ENCODE assay signal across 11 cellular contexts in genomic region chr16:23754594-23755483, GRCh38. TPM values are rescaled to one million over a fixed set of nuclear protein-coding genes. Genes with fewer than 3 reads are reported as not detected.
DNase-seq lines count a peak whose midpoint lies in the region; ATAC-seq, FAIRE-seq and TF ChIP-seq lines count a peak whose summit lies in the region.
"Had no signal": no experiment of that assay in that cellular context is flagged by ENCODE, and none has a peak within 500 bp of the region (broad histone marks: within the 10 kb centered on the region; RNA-seq: fewer than 3 reads in every experiment).

TSS of gene CHP2 (plus strand) at chr16:23755026. CDS start at chr16:23755050, 24 bp downstream.

- no peak for ATAC-seq in gastroesophageal sphincter

- H3K9me3 ChIP-seq in HEK293 (ENCODE audit: control insufficient read depth, insufficient read depth, low read depth, low read length) (no peaks in the 10 kb centered on the region), small intestine (ENCODE audit: control insufficient read depth, low read depth) (no peaks in the 10 kb centered on the region), gastroesophageal sphincter (no peaks in the 10 kb centered on the region)

- 2 to 5% (median 4%) methylated on average over 76 to 80 of the region's 80 CpGs for WGBS in small intestine, 3 donors
- 6% methylated on average over 3 of the region's 80 CpGs; no CpG with 5 or more reads in 1 of the 2 donors for WGBS in gastroesophageal sphincter (ENCODE audit: low coverage in 1 of 2), 2 donors

- POLR2A ChIA-PET in HEK293 (lab: Yijun Ruan, JAX) = interaction anchor here (0.6 kb wide), 1 partner anchor 28 kb away, joined by 3 read pairs; no protein-coding TSS in a partner anchor

- H3K27ac ChIP-seq in HEK293 (ENCODE audit: extremely low read depth, low read depth, low read length) (no peak within 1 kb of the TSS; the same call in 1 of the 2 replicates), small intestine (ENCODE audit: low read depth in 1 of 2, low read length in 1 of 2) (peak within 1 kb of the TSS; percentile 69 to 71), gastroesophageal sphincter (no peak within 1 kb of the TSS)

- CTCF ChIA-PET in HEK293 (lab: Yijun Ruan, JAX) = interaction anchor here (1.3 kb wide), 1 partner anchor 48 kb away, joined by 4 read pairs; no protein-coding TSS in a partner anchor

- TF ChIP-seq CTCF in HEK293 (tag by site-specific recombination; IDR thresholded peaks at IDR 0.05) (no peak), gastroesophageal sphincter (IDR thresholded peaks at IDR 0.05) (no peak)

- H3K27me3 ChIP-seq in small intestine (ENCODE audit: control insufficient read depth in 2 of 2, insufficient read depth in 2 of 2, low read length in 2 of 2) = peaks cover 0 to 17% of the 10 kb centered on the region in 2 donors
- H3K27me3 ChIP-seq in gastroesophageal sphincter = peaks cover 70% of the 10 kb centered on the region

- no peak for TF ChIP-seq EP300 in gastroesophageal sphincter (IDR thresholded peaks at IDR 0.05)

- no peak for FAIRE-seq in small intestine (lab: Jason Lieb, UNC)
- FAIRE-seq: TTC549 had no signal

- no peaks in the 10 kb centered on the region for H3K4me1 ChIP-seq in HEK293 (ENCODE audit: control insufficient read depth, insufficient read depth, low read length)
- H3K4me1 ChIP-seq in small intestine (ENCODE audit: control insufficient read depth in 2 of 2, insufficient read depth in 1 of 2, low read depth in 1 of 2, low read length in 1 of 2) = peaks cover 0 to 3% of the 10 kb centered on the region in 2 donors
- peaks cover 0 to 12% (median 8%) of the 10 kb centered on the region in 3 donors for H3K4me1 ChIP-seq in gastroesophageal sphincter

- TF ChIP-seq POLR2A in gastroesophageal sphincter (IDR thresholded peaks at IDR 0.05) = no peak

- H3K4me3 ChIP-seq in HEK293 (ENCODE audit: low read depth, low read length) = peak within 1 kb of the TSS; percentile 31
- H3K4me3 ChIP-seq in small intestine (ENCODE audit: low read depth in 1 of 2, low read length in 2 of 2) = peak within 1 kb of the TSS; percentile 54 to 87
- H3K4me3 ChIP-seq in gastroesophageal sphincter = peak within 1 kb of the TSS in 1 of 2 donors; percentile 35

- no peaks in the 10 kb centered on the region for H3K36me3 ChIP-seq in HEK293 (ENCODE audit: control insufficient read depth in 2 of 2, insufficient read depth in 1 of 2, low read length in 2 of 2)
- peaks cover 0 to 5% of the 10 kb centered on the region in 2 donors for H3K36me3 ChIP-seq in small intestine (ENCODE audit: control insufficient read depth in 2 of 2, insufficient read depth in 2 of 2, low read length in 2 of 2)
- no peaks in the 10 kb centered on the region for H3K36me3 ChIP-seq in gastroesophageal sphincter

- DNase-seq in astrocyte of the hippocampus (ENCODE audit: low read depth, low spot score) (peak; percentile 3), iPS-NIHi7 (ENCODE audit: extremely low spot score) (peak; percentile 63), small intestine (peak; percentile 94), COLO668 (lab: John Stamatoyannopoulos, UW; ENCODE audit: unreplicated experiment) (no peak), OCI-M1 (lab: John Stamatoyannopoulos, UW) (no peak), NCI-H1048 (lab: John Stamatoyannopoulos, UW) (no peak)
- DNase-seq: activated naive CD4-positive, alpha-beta T cell; NCI-H2171 treated with DMSO at 0.1 percent for 48 hours had no signal

TF ChIP-seq in HEK293, 187 proteins besides CTCF, POLR2A, EP300 and RAD21 (continues in another document):
- no peak for TF ChIP-seq ZNF292 (tag by site-specific recombination; IDR thresholded peaks at IDR 0.05; ENCODE audit: borderline replicate concordance, low read depth)
- no peak for TF ChIP-seq PRDM6 (tag by site-specific recombination; IDR thresholded peaks at IDR 0.05)
- TF ChIP-seq KLF7 (tag by site-specific recombination; IDR thresholded peaks at IDR 0.05; ENCODE audit: borderline replicate concordance) = peak; percentile 73; the same call in 1 of the 2 replicates
- TF ChIP-seq MZF1 (tag by site-specific recombination; IDR thresholded peaks at IDR 0.05; ENCODE audit: borderline replicate concordance) = no peak
- TF ChIP-seq ZNF610 (tag by site-specific recombination; IDR thresholded peaks at IDR 0.05; ENCODE audit: borderline replicate concordance) = peak; percentile 56; the same call in 1 of the 2 replicates
- no peak for TF ChIP-seq ZNF391 (tag by site-specific recombination; IDR thresholded peaks at IDR 0.05; ENCODE audit: borderline replicate concordance, low read depth)
- no peak for TF ChIP-seq ZNF530 (tag by site-specific recombination; IDR thresholded peaks at IDR 0.05; ENCODE audit: low read depth)
- TF ChIP-seq ZBTB20 (tag by site-specific recombination; IDR thresholded peaks at IDR 0.05) = peak; percentile 77
- no peak for TF ChIP-seq ZNF677 (tag by site-specific recombination; IDR thresholded peaks at IDR 0.05)
- TF ChIP-seq ZNF335 (tag by site-specific recombination; conservative IDR thresholded peaks at IDR 0.05) = 0 out of 2 replicates have a peak, but pooled peaks have one; percentile 35
- peak; percentile 36; the same call in 1 of the 2 replicates for TF ChIP-seq KLF9 (tag by site-specific recombination; IDR thresholded peaks at IDR 0.05; ENCODE audit: low read depth)
- TF ChIP-seq EGR2 (tag by site-specific recombination; IDR thresholded peaks at IDR 0.05; ENCODE audit: low read depth) = peak; percentile 78
- peak; percentile 26; the same call in 1 of the 2 replicates for TF ChIP-seq ZNF501 (tag by site-specific recombination; IDR thresholded peaks at IDR 0.05)
- no peak for TF ChIP-seq TCF7L2 (IDR thresholded peaks at IDR 0.05; ENCODE audit: borderline replicate concordance, low read depth, low read length)
- TF ChIP-seq ZBTB26 (tag by site-specific recombination; optimal IDR thresholded peaks at IDR 0.05) = peak; percentile 36
- 0 out of 2 replicates have a peak, but pooled peaks have one; percentile 31 for TF ChIP-seq SP7 (tag by site-specific recombination; IDR thresholded peaks at IDR 0.05)
- TF ChIP-seq ZNF621 (tag by site-specific recombination; IDR thresholded peaks at IDR 0.05) = no peak
- TF ChIP-seq ZEB2 (tag by site-specific recombination; IDR thresholded peaks at IDR 0.05) = 0 out of 2 replicates have a peak, but pooled peaks have one; percentile 53
- TF ChIP-seq ZNF398 (tag by site-specific recombination; IDR thresholded peaks at IDR 0.05) = 0 out of 2 replicates have a peak, but pooled peaks have one; percentile 36
- peak; percentile 45; the same call in 1 of the 2 replicates for TF ChIP-seq ZNF561 (tag by site-specific recombination; IDR thresholded peaks at IDR 0.05; ENCODE audit: borderline replicate concordance)
- no peak for TF ChIP-seq ZNF549 (tag by site-specific recombination; IDR thresholded peaks at IDR 0.05)
- TF ChIP-seq INSM2 (tag by site-specific recombination; IDR thresholded peaks at IDR 0.05) = no peak
- TF ChIP-seq ZNF747 (tag by site-specific recombination; IDR thresholded peaks at IDR 0.05) = no peak

RNA-seq across cellular contexts. Expression of gene CHP2, which starts in this region (rescaled TPM):
- 100 to 1,000 TPM; 144 to 416 (median 338) TPM for polyA plus RNA-seq in small intestine
- total RNA-seq in gastroesophageal sphincter = not detected

Comparison
In these comparisons a context has a peak if more than half of its experiments do, and no peak if none do; other contexts are left out.
1. H3K27ac ChIP-seq: peak in small intestine (2 of 2); none in HEK293 (single experiment) and gastroesophageal sphincter (0 of 4).
2. DNase-seq: peak in astrocyte of the hippocampus (single experiment), iPS-NIHi7 (single experiment) and small intestine (single experiment); none in COLO668 (single experiment), OCI-M1 (single experiment) and NCI-H1048 (single experiment).